ENCODE assay signal across 11 cellular contexts in genomic region chr1:116144151-116144550, GRCh38. TPM values are rescaled to one million over a fixed set of nuclear protein-coding genes. Genes with fewer than 3 reads are reported as not detected.
"Had no signal": no experiment of that assay in that cellular context is flagged by ENCODE, and none has a peak within 500 bp of the region (broad histone marks: within the 10 kb centered on the region; RNA-seq: fewer than 3 reads in every experiment).

No MANE protein-coding gene starts in this region.

- DNase-seq: H7, HFFc6, KG1 had no signal

- H3K4me1 ChIP-seq: HAP-1 had no signal

- H3K4me2 ChIP-seq: GM23338 had no signal

- H3K27ac Mint-ChIP-seq: GM23338, HFFc6, IgD-negative memory B cell had no signal

- H3K27ac ChIP-seq: HL-60 had no signal

- H3K4me3 Mint-ChIP-seq: GM23338, HFFc6, IgD-negative memory B cell had no signal

- H3K4me3 ChIP-seq: GM23338, HAP-1 had no signal

- ATAC-seq: GM23338, HCT116, HepG2 had no signal

- H2AFZ ChIP-seq: GM23338 had no signal

- FAIRE-seq: HepG2 had no signal

- H3K36me3 ChIP-seq: HAP-1 had no signal

RNA-seq across cellular contexts. Expression of gene MAB21L3, which starts 33.0 kb away (rescaled TPM):
- total RNA-seq: GM23338, H4, HT1080 had no signal
- polyA plus RNA-seq: GM23338, IgD-negative memory B cell had no signal
